12 cellular contexts compared by ENCODE assay signal in the genomic region with DNA sequence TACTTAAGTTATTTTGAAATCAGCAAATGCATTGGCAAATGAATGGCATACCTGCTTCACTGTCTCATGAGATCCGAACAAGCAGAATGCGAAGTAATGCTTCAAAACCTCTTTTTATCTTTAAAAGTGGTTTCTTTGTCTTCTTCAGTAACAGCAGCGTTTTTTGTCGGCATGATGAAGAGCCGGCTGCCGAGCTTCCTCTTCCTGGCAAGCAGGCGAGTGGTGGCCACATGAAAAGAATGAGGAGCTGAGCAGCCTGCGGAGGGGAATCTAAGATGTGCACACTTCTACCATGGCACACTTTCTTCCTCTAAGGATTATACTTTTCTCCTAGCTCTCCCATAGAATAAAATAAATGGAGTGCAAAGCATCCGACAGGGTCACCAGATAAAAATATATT. TPM values are rescaled to one million over a fixed set of nuclear protein-coding genes. Genes with fewer than 3 reads are reported as not detected.
DNase-seq lines count a peak whose midpoint lies in the region; ATAC-seq lines count a peak whose summit lies in the region.
"Had no signal": no experiment of that assay in that cellular context is flagged by ENCODE, and none has a peak within 500 bp of the region (broad histone marks: within the 10 kb centered on the region; RNA-seq: fewer than 3 reads in every experiment).

No MANE protein-coding gene starts in this region.

- peaks cover 4% of the 10 kb centered on the region for H3K36me3 Mint-ChIP-seq in activated naive CD8-positive, alpha-beta T cell treated with anti-CD3 and anti-CD28 coated beads, Interleukin-2, amount 10 ng/mL, durations not matched to agents 7 days and 5 days

- H3K27ac Mint-ChIP-seq in activated naive CD8-positive, alpha-beta T cell treated with anti-CD3 and anti-CD28 coated beads, Interleukin-2, amount 10 ng/mL, durations not matched to agents 7 days and 5 days: peak overlapping the region; percentile 57

- no peaks in the 10 kb centered on the region for H3K9me3 Mint-ChIP-seq in activated naive CD8-positive, alpha-beta T cell treated with anti-CD3 and anti-CD28 coated beads, Interleukin-2, amount 10 ng/mL, durations not matched to agents 7 days and 5 days

- intact Hi-C loops in sciatic nerve (cut with DNase I): no loop called here

- H3K27me3 Mint-ChIP-seq in activated naive CD8-positive, alpha-beta T cell treated with anti-CD3 and anti-CD28 coated beads, Interleukin-2, amount 10 ng/mL, durations not matched to agents 7 days and 5 days: peaks cover 53% of the 10 kb centered on the region

- peak; percentile 90 for ATAC-seq in activated naive CD8-positive, alpha-beta T cell treated with anti-CD3 and anti-CD28 coated beads, Interleukin-2, amount 10 ng/mL, durations not matched to agents 7 days and 5 days (ENCODE audit: low read depth)
- ATAC-seq in sciatic nerve (no peak), GM21447 (IDR thresholded peaks at IDR 0.05; ENCODE audit: unreplicated experiment) (no peak)
- ATAC-seq: left lung had no signal

- peak; percentile 18 for DNase-seq in SKM-1 (lab: John Stamatoyannopoulos, UW; ENCODE audit: unreplicated experiment)
- no peak for DNase-seq in SKM-1 treated with dmso at 0.1 percent for 144 hours (lab: John Stamatoyannopoulos, UW; ENCODE audit: unreplicated experiment)
- DNase-seq in activated CD4-positive, alpha-beta T cell treated with anti-CD3 and anti-CD28 coated beads for 48 hours: peak; percentile 40
- peak; percentile 53 for DNase-seq in activated naive CD8-positive, alpha-beta T cell treated with anti-CD3 and anti-CD28 coated beads, Interleukin-2, amount 10 ng/mL, durations not matched to agents 7 days and 5 days
- DNase-seq in stimulated activated naive CD4-positive, alpha-beta T cell (lab: John Stamatoyannopoulos, UW): peak; percentile 23 to 82 (median 64)
- no peak for DNase-seq in sciatic nerve (ENCODE audit: low spot score)
- no peak for DNase-seq in NCI-H2171 (lab: John Stamatoyannopoulos, UW)
- DNase-seq: dorsolateral prefrontal cortex, left lung, occipital lobe, Right ventricle myocardium superior had no signal

- POLR2A ChIA-PET in activated naive CD8-positive, alpha-beta T cell treated with anti-CD3 and anti-CD28 coated beads, Interleukin-2, amount 10 ng/mL, durations not matched to agents 7 days and 5 days (lab: Charles Lee): interaction anchor here (0.6 to 1.8 kb wide), 3 partner anchors 9 to 110 kb away, joined by 4 to 11 read pairs (median 5); partner anchors contain the start of gene RBL2

- peak overlapping the region; percentile 62 for H3K4me3 Mint-ChIP-seq in activated naive CD8-positive, alpha-beta T cell treated with anti-CD3 and anti-CD28 coated beads, Interleukin-2, amount 10 ng/mL, durations not matched to agents 7 days and 5 days

- H3K4me1 Mint-ChIP-seq in activated naive CD8-positive, alpha-beta T cell treated with anti-CD3 and anti-CD28 coated beads, Interleukin-2, amount 10 ng/mL, durations not matched to agents 7 days and 5 days: peaks cover 33% of the 10 kb centered on the region

RNA-seq across cellular contexts. Expression of gene AKTIP, which starts 42.4 kb away (rescaled TPM):
- 10 to 100 TPM; 60.9 to 66.6 TPM for total RNA-seq in activated naive CD8-positive, alpha-beta T cell treated with anti-CD3 and anti-CD28 coated beads, Interleukin-2, amount 10 ng/mL, durations not matched to agents 7 days and 5 days
- 42.8 TPM for total RNA-seq in sciatic nerve

Comparison
In these comparisons a context has a peak if more than half of its experiments do, and no peak if none do; other contexts are left out.
1. DNase-seq: peak in SKM-1 (single experiment), activated CD4-positive, alpha-beta T cell treated with anti-CD3 and anti-CD28 coated beads for 48 hours (single experiment), activated naive CD8-positive, alpha-beta T cell treated with anti-CD3 and anti-CD28 coated beads, Interleukin-2, amount 10 ng/mL, durations not matched to agents 7 days and 5 days (single experiment) and stimulated activated naive CD4-positive, alpha-beta T cell (6 of 6); none in SKM-1 treated with dmso at 0.1 percent for 144 hours (single experiment), sciatic nerve (single experiment) and NCI-H2171 (single experiment).